ENCODE assay signal across 35 cellular contexts in the genomic region with DNA sequence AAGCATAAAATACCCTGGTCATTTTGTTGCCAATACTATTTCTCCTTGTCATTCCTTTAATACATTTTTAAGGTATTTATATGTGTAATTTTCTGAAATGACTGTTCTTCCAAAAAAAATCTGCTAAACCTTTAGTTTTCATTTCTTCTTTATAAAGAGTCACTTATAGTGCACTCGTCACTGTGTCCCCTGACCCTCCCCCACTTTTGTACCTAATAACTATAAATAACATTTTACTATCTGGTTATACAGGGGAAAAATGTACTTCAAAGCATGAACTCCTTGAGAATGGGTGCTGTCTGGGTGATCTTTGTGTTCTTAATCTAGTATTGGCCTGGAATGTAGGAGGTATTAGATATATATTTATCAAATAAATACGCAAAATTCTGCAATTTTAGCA. TPM values are rescaled to one million over a fixed set of nuclear protein-coding genes. Genes with fewer than 3 reads are reported as not detected.
"Had no signal": no experiment of that assay in that cellular context is flagged by ENCODE, and none has a peak within 500 bp of the region (broad histone marks: within the 10 kb centered on the region; RNA-seq: fewer than 3 reads in every experiment).

No MANE protein-coding gene starts in this region.

- DNase-seq: activated CD4-positive, alpha-beta T cell treated with anti-CD3 and anti-CD28 coated beads for 4 hours; activated CD4-positive, alpha-beta T cell treated with anti-CD3 and anti-CD28 coated beads, Interleukin-2, amount 50 U/mL, for 48 hours; activated CD8-positive, alpha-beta memory T cell treated with anti-CD3 and anti-CD28 coated beads, Interleukin-2, amount 50 U/mL, for 48 hours; activated naive CD4-positive, alpha-beta T cell; activated naive CD8-positive, alpha-beta T cell treated with anti-CD3 and anti-CD28 coated beads for 36 hours; activated T-cell treated with anti-CD3 and anti-CD28 coated beads, Interleukin-2, amount 50 U/mL, for 4 hours; adrenal gland; cerebellar nuclear complex; colonic mucosa; effector CD8-positive, alpha-beta T cell; immature natural killer cell; kidney; left colon; naive B cell; nephron progenitor cell; pancreas; retina; stimulated activated CD4-positive, alpha-beta T cell treated with anti-CD3 and anti-CD28 coated beads, Interleukin-12 subunit alpha, Interleukin-12 subunit beta, amount 100 ng/mL, for 4 hours; stimulated activated CD4-positive, alpha-beta T cell treated with anti-CD3 and anti-CD28 coated beads, Interleukin-4, amount 100 ng/mL, for 24 hours; T-helper 2 cell; trophoblast cell had no signal

- H3K79me2 ChIP-seq: hepatocyte had no signal

- H3K9me3 Mint-ChIP-seq: activated naive CD8-positive, alpha-beta T cell treated with anti-CD3 and anti-CD28 coated beads for 36 hours; activated T-cell treated with anti-CD3 and anti-CD28 coated beads, Interleukin-2, amount 50 U/mL, for 4 hours; activated T-helper 2 cell treated with anti-CD3 and anti-CD28 coated beads, Interferon-gamma antibody, Interleukin-2, Interleukin-4, amounts not matched to agents 10 μg/mL and 5 μg/mL and 100 μg/mL, durations not matched to agents 14 hours and 24 hours and 36 hours; immature natural killer cell; mesothelial cell of epicardium; nephron progenitor cell; stimulated activated effector memory CD8-positive, alpha-beta T cell treated with anti-CD3 and anti-CD28 coated beads, Interleukin-12 subunit alpha, Interleukin-12 subunit beta, amount 100 ng/mL, for 72 hours; stimulated activated naive CD8-positive, alpha-beta T cell treated with anti-CD3 and anti-CD28 coated beads, Interleukin-15, Interleukin-2, amounts not matched to agents 100 ng/mL and 50 ng/mL, for 24 hours; WTC11 had no signal

- ATAC-seq: activated T-cell treated with anti-CD3 and anti-CD28 coated beads, Interleukin-2, amount 50 U/mL, for 4 hours; gastroesophageal sphincter; left colon; pancreas; sciatic nerve; stimulated activated effector memory CD8-positive, alpha-beta T cell treated with anti-CD3 and anti-CD28 coated beads, Interleukin-12 subunit alpha, Interleukin-12 subunit beta, amount 100 ng/mL, for 72 hours; WTC11 had no signal

- H3K27ac ChIP-seq: adrenal gland, ascending aorta, cardiac muscle cell, colonic mucosa, gastroesophageal sphincter, hepatocyte, pancreas, prostate gland, thoracic aorta had no signal

- H3K4me3 Mint-ChIP-seq: activated naive CD8-positive, alpha-beta T cell treated with anti-CD3 and anti-CD28 coated beads for 36 hours; brain; immature natural killer cell; mesothelial cell of epicardium; nephron progenitor cell; stimulated activated naive CD8-positive, alpha-beta T cell treated with anti-CD3 and anti-CD28 coated beads, Interleukin-15, Interleukin-2, amounts not matched to agents 100 ng/mL and 50 ng/mL, for 24 hours; WTC11 had no signal

- H2AFZ ChIP-seq: hepatocyte had no signal

- H3K4me2 ChIP-seq: hepatocyte had no signal

- H3K27ac Mint-ChIP-seq: activated naive CD8-positive, alpha-beta T cell treated with anti-CD3 and anti-CD28 coated beads for 36 hours; brain; immature natural killer cell; nephron progenitor cell; stimulated activated naive CD8-positive, alpha-beta T cell treated with anti-CD3 and anti-CD28 coated beads, Interleukin-15, Interleukin-2, amounts not matched to agents 100 ng/mL and 50 ng/mL, for 24 hours; WTC11 had no signal

- H3K27me3 Mint-ChIP-seq: activated naive CD8-positive, alpha-beta T cell treated with anti-CD3 and anti-CD28 coated beads for 36 hours; brain; naive B cell; stimulated activated naive CD8-positive, alpha-beta T cell treated with anti-CD3 and anti-CD28 coated beads, Interleukin-15, Interleukin-2, amounts not matched to agents 100 ng/mL and 50 ng/mL, for 24 hours had no signal

- H3K27me3 ChIP-seq: adrenal gland, ascending aorta, cardiac muscle cell, colonic mucosa, gastroesophageal sphincter, hepatocyte, pancreas had no signal

- H3K4me1 ChIP-seq: adrenal gland, colonic mucosa, pancreas, prostate gland had no signal

- H3K36me3 Mint-ChIP-seq: activated naive CD8-positive, alpha-beta T cell treated with anti-CD3 and anti-CD28 coated beads for 36 hours; brain; immature natural killer cell; mesothelial cell of epicardium; naive B cell; WTC11 had no signal

- H3K9me3 ChIP-seq: ascending aorta, colonic mucosa, gastroesophageal sphincter, pancreas, prostate gland, thoracic aorta had no signal

- H3K4me1 Mint-ChIP-seq: stimulated activated effector memory CD8-positive, alpha-beta T cell treated with anti-CD3 and anti-CD28 coated beads, Interleukin-12 subunit alpha, Interleukin-12 subunit beta, amount 100 ng/mL, for 72 hours had no signal

- H3K4me3 ChIP-seq: adrenal gland, ascending aorta, cardiac muscle cell, colonic mucosa, gastroesophageal sphincter, hepatocyte, pancreas, prostate gland, skin epidermis, thoracic aorta had no signal

- H3K36me3 ChIP-seq: adrenal gland, ascending aorta, cardiac muscle cell, colonic mucosa, gastroesophageal sphincter, pancreas, prostate gland, thoracic aorta had no signal

RNA-seq across cellular contexts. Expression of a gene that starts 31.1 kb away (rescaled TPM):
- total RNA-seq: ascending aorta, gastroesophageal sphincter, thoracic aorta had no signal
